Comparison of ENCODE assay signal across 8 cellular contexts in genomic region chr9:136848393-136849037, GRCh38. TPM values are rescaled to one million over a fixed set of nuclear protein-coding genes. Genes with fewer than 3 reads are reported as not detected.
DNase-seq lines count a peak whose midpoint lies in the region; ATAC-seq and TF ChIP-seq lines count a peak whose summit lies in the region.

No MANE protein-coding gene starts in this region.

- H3K4me3 ChIP-seq in SU-DHL-6 (ENCODE audit: insufficient read depth, low read length, poor library complexity, severe bottlenecking): peak overlapping the region; percentile 91
- peak overlapping the region; percentile 71 for H3K4me3 ChIP-seq in ectodermal cell (ENCODE audit: insufficient read depth, low read depth, low read length)
- peak overlapping the region; percentile 27 for H3K4me3 ChIP-seq in mucosa of stomach (ENCODE audit: low read length)

- H2AFZ ChIP-seq in SU-DHL-6 (ENCODE audit: low read depth, low read length, severe bottlenecking): peak overlapping the region; percentile 55

- TF ChIP-seq CTCF in SU-DHL-6 (IDR thresholded peaks at IDR 0.05; ENCODE audit: insufficient read depth, low read length, poor library complexity, severe bottlenecking): no peak
- TF ChIP-seq CTCF in type B pancreatic cell (conservative IDR thresholded peaks at IDR 0.05): no peak

- H3K9ac ChIP-seq in SU-DHL-6 (ENCODE audit: low read length): peak overlapping the region; percentile 81
- peak overlapping the region; percentile 46 for H3K9ac ChIP-seq in mucosa of stomach (ENCODE audit: low read length)

- H3K4me1 ChIP-seq in ectodermal cell (ENCODE audit: control insufficient read depth, insufficient read depth, low read length) (peaks cover 6% of the 10 kb centered on the region), mucosa of stomach (ENCODE audit: control insufficient read depth, insufficient read depth, low read length) (peaks cover 23% of the 10 kb centered on the region)

- H3K9me3 ChIP-seq in SU-DHL-6 (ENCODE audit: insufficient read depth, low read length): no peaks in the 10 kb centered on the region
- no peaks in the 10 kb centered on the region for H3K9me3 ChIP-seq in ectodermal cell (ENCODE audit: control insufficient read depth, low read length)
- H3K9me3 ChIP-seq in mucosa of stomach (ENCODE audit: control insufficient read depth, low read length): no peaks in the 10 kb centered on the region

- DNase-seq in NCI-H1417 (lab: John Stamatoyannopoulos, UW) (peak; percentile 41 to 79 (median 73)), NCI-H1417 treated with DMSO at 0.1 percent for 48 hours (lab: John Stamatoyannopoulos, UW) (no peak), type B pancreatic cell (ENCODE audit: extremely low spot score, unreplicated experiment) (no peak)

- no peak for ATAC-seq in GM18519 (IDR thresholded peaks at IDR 0.05; ENCODE audit: low FRiP score, unreplicated experiment)

- no peaks in the 10 kb centered on the region for H3F3A ChIP-seq in SU-DHL-6 (ENCODE audit: insufficient read depth)

- peak overlapping the region; percentile 58 for H3K4me2 ChIP-seq in SU-DHL-6 (ENCODE audit: low read depth, low read length, poor library complexity, severe bottlenecking)

- whole genome bisulfite sequencing in ectodermal cell, 2 experiments: 0 to 1% methylated on average over 53 of the region's 53 CpGs

- H3K27me3 ChIP-seq in SU-DHL-6 (ENCODE audit: low read length): no peaks in the 10 kb centered on the region
- H3K27me3 ChIP-seq in ectodermal cell (ENCODE audit: control insufficient read depth, insufficient read depth, low read length, poor library complexity, severe bottlenecking): peaks cover 29% of the 10 kb centered on the region
- peaks cover 33% of the 10 kb centered on the region for H3K27me3 ChIP-seq in mucosa of stomach (ENCODE audit: control insufficient read depth, insufficient read depth, low read length)

- H3K27me3 Mint-ChIP-seq in IgD-negative memory B cell (peaks cover 10% of the 10 kb centered on the region), type B pancreatic cell (peaks cover 13% of the 10 kb centered on the region)

- no peaks in the 10 kb centered on the region for H4K20me1 ChIP-seq in SU-DHL-6 (ENCODE audit: low read depth, low read length)

- H3K36me3 Mint-ChIP-seq in IgD-negative memory B cell (no peaks in the 10 kb centered on the region), type B pancreatic cell (no peaks in the 10 kb centered on the region)

- H3K9me3 Mint-ChIP-seq in IgD-negative memory B cell: peaks cover 0 to 2% (median 0%) of the 10 kb centered on the region in 3 donors
- no peaks in the 10 kb centered on the region for H3K9me3 Mint-ChIP-seq in type B pancreatic cell

- H3K27ac ChIP-seq in SU-DHL-6 (ENCODE audit: low read depth, low read length): peak overlapping the region; percentile 89
- peak overlapping the region; percentile 87 for H3K27ac ChIP-seq in ectodermal cell (ENCODE audit: insufficient read depth, low read depth, low read length, poor library complexity, severe bottlenecking)

- no peaks in the 10 kb centered on the region for H3K36me3 ChIP-seq in SU-DHL-6 (ENCODE audit: low read length)
- H3K36me3 ChIP-seq in ectodermal cell (ENCODE audit: control insufficient read depth, insufficient read depth, low read length): peaks cover 8% of the 10 kb centered on the region
- H3K36me3 ChIP-seq in mucosa of stomach (ENCODE audit: control insufficient read depth, insufficient read depth, low read length): no peaks in the 10 kb centered on the region

- H3K79me2 ChIP-seq in SU-DHL-6 (ENCODE audit: insufficient read depth, low read length): no peaks in the 10 kb centered on the region

- H3K4me3 Mint-ChIP-seq in IgD-negative memory B cell (peak overlapping the region; percentile 92 to 97 (median 95)), type B pancreatic cell (peak overlapping the region; percentile 94)

- peaks cover 5 to 7% (median 7%) of the 10 kb centered on the region in 3 donors for H3K4me1 Mint-ChIP-seq in IgD-negative memory B cell
- no peaks in the 10 kb centered on the region for H3K4me1 Mint-ChIP-seq in type B pancreatic cell (ENCODE audit: unreplicated experiment)

- H3K27ac Mint-ChIP-seq in IgD-negative memory B cell: peak overlapping the region in 2 of 3 donors; percentile 96 to 97
- H3K27ac Mint-ChIP-seq in type B pancreatic cell: peak overlapping the region; percentile 93

- no peaks in the 10 kb centered on the region for H3K9me2 ChIP-seq in SU-DHL-6 (replicated peaks; ENCODE audit: insufficient read depth, low read length)

RNA-seq across cellular contexts. Expression of gene PHPT1, which starts 0.7 kb away (rescaled TPM):
- polyA plus RNA-seq in IgD-negative memory B cell: 91.6 TPM
- polyA plus RNA-seq in ectodermal cell (2013, experiment 1 of 4): 180 TPM
- 167 TPM for polyA plus RNA-seq in ectodermal cell (2013, experiment 2 of 4)
- 171 TPM for polyA plus RNA-seq in ectodermal cell (2013, experiment 3 of 4)
- 186 TPM for polyA plus RNA-seq in ectodermal cell (2013, experiment 4 of 4)
- 176 and 199 TPM in 2 replicates for total RNA-seq in type B pancreatic cell (ENCODE audit: low replicate concordance)

RNA-seq across cellular contexts. Expression of gene MAMDC4, which starts 3.6 kb away (rescaled TPM):
- polyA plus RNA-seq in IgD-negative memory B cell: 0.11 TPM
- polyA plus RNA-seq in ectodermal cell (2013, experiment 1 of 4): 7.6 TPM
- polyA plus RNA-seq in ectodermal cell (2013, experiment 2 of 4): 8.9 TPM
- 5.3 TPM for polyA plus RNA-seq in ectodermal cell (2013, experiment 3 of 4)
- 7.9 TPM for polyA plus RNA-seq in ectodermal cell (2013, experiment 4 of 4)
- total RNA-seq in type B pancreatic cell (ENCODE audit: low replicate concordance): 18.4 and 29.1 TPM in 2 replicates

RNA-seq across cellular contexts. Expression of gene AJM1, which starts 6.2 kb away (rescaled TPM):
- polyA plus RNA-seq in IgD-negative memory B cell: 0.10 TPM
- polyA plus RNA-seq in ectodermal cell (2013, experiment 1 of 4): 1.0 TPM
- 1.1 TPM for polyA plus RNA-seq in ectodermal cell (2013, experiment 2 of 4)
- polyA plus RNA-seq in ectodermal cell (2013, experiment 3 of 4): 1.2 TPM
- polyA plus RNA-seq in ectodermal cell (2013, experiment 4 of 4): 1.3 TPM
- total RNA-seq in type B pancreatic cell (ENCODE audit: low replicate concordance): 3.2 and 3.6 TPM in 2 replicates

RNA-seq across cellular contexts. Expression of gene EDF1, which starts 17.6 kb away (rescaled TPM):
- 378 TPM for polyA plus RNA-seq in IgD-negative memory B cell
- 272 TPM for polyA plus RNA-seq in ectodermal cell (2013, experiment 1 of 4)
- 264 TPM for polyA plus RNA-seq in ectodermal cell (2013, experiment 2 of 4)
- 216 TPM for polyA plus RNA-seq in ectodermal cell (2013, experiment 3 of 4)
- 254 TPM for polyA plus RNA-seq in ectodermal cell (2013, experiment 4 of 4)
- total RNA-seq in type B pancreatic cell (ENCODE audit: low replicate concordance): 324 and 342 TPM in 2 replicates

RNA-seq across cellular contexts. Expression of gene TRAF2, which starts 37.8 kb away (rescaled TPM):
- 42.8 TPM for polyA plus RNA-seq in IgD-negative memory B cell
- 33.0 TPM for polyA plus RNA-seq in ectodermal cell (2013, experiment 1 of 4)
- 30.6 TPM for polyA plus RNA-seq in ectodermal cell (2013, experiment 2 of 4)
- 22.2 TPM for polyA plus RNA-seq in ectodermal cell (2013, experiment 3 of 4)
- 23.9 TPM for polyA plus RNA-seq in ectodermal cell (2013, experiment 4 of 4)
- total RNA-seq in type B pancreatic cell (ENCODE audit: low replicate concordance): 19.4 and 22.3 TPM in 2 replicates

Comparison
In these comparisons a context has a peak if more than half of its experiments do, and no peak if none do; other contexts are left out.
1. DNase-seq: peak in NCI-H1417 (3 of 3); none in NCI-H1417 treated with DMSO at 0.1 percent for 48 hours (single experiment) and type B pancreatic cell (single experiment).
2. H3K4me3 ChIP-seq: peak in every context shown above with its lines; median percentile 91 in SU-DHL-6; 71 in ectodermal cell; 27 in mucosa of stomach.